ENCODE assay signal across 29 cellular contexts in genomic region chr11:92245700-92246270, GRCh38. TPM values are rescaled to one million over a fixed set of nuclear protein-coding genes. Genes with fewer than 3 reads are reported as not detected.
"Had no signal": no experiment of that assay in that cellular context is flagged by ENCODE, and none has a peak within 500 bp of the region (broad histone marks: within the 10 kb centered on the region; RNA-seq: fewer than 3 reads in every experiment).

No MANE protein-coding gene starts in this region.

- H3K9me3 ChIP-seq: body of pancreas, colonic mucosa, heart left ventricle had no signal

- H3K4me3 ChIP-seq: body of pancreas, colonic mucosa, heart left ventricle had no signal

- ATAC-seq: activated CD4-positive, CD25-positive, alpha-beta regulatory T cell treated with anti-CD3 and anti-CD28 coated beads, Interleukin-2, amount 50 U/mL, for 24 hours; activated CD8-positive, alpha-beta T cell treated with anti-CD3 and anti-CD28 coated beads for 36 hours; activated T-cell treated with anti-CD3 and anti-CD28 coated beads, Interleukin-2, amount 50 U/mL, for 4 hours; activated T-helper 17 cell treated with anti-CD3 and anti-CD28 coated beads, Interleukin-2, amount 50 U/mL, for 72 hours; body of pancreas; esophagus mucosa; heart left ventricle; T-helper 17 cell had no signal

- H3K36me3 ChIP-seq: colonic mucosa, heart left ventricle, WERI-Rb-1 had no signal

- H3K4me1 ChIP-seq: body of pancreas, colonic mucosa, heart left ventricle had no signal

- H3K27me3 ChIP-seq: body of pancreas, colonic mucosa had no signal

- DNase-seq: activated B cell treated with CpG ODN at 0.5 μM for 24 hours; activated CD4-positive, alpha-beta T cell treated with anti-CD3 and anti-CD28 coated beads for 48 hours; activated CD4-positive, alpha-beta T cell treated with anti-CD3 and anti-CD28 coated beads, Interleukin-2, amount 50 U/mL, for 1 hour; activated CD4-positive, alpha-beta T cell treated with anti-CD3 and anti-CD28 coated beads, Interleukin-2, amount 50 U/mL, for 48 hours; activated CD8-positive, alpha-beta memory T cell treated with anti-CD3 and anti-CD28 coated beads for 24 hours; activated CD8-positive, alpha-beta T cell treated with anti-CD3 and anti-CD28 coated beads for 36 hours; activated effector memory CD4-positive, alpha-beta T cell treated with Interleukin-2 at 50 U/mL for 16 hours; activated gamma-delta T cell treated with Interleukin-2 at 50 U/mL for 16 hours; activated naive CD4-positive, alpha-beta T cell treated with anti-CD3 and anti-CD28 coated beads, Interleukin-2, amount 50 U/mL, for 16 hours; activated naive CD4-positive, alpha-beta T cell treated with Interleukin-2 at 50 U/mL for 16 hours; activated T-cell treated with anti-CD3 and anti-CD28 coated beads, Interleukin-2, amount 50 U/mL, for 4 hours; amniotic stem cell; body of pancreas; central memory CD4-positive, alpha-beta T cell; cerebellar nuclear complex; colonic mucosa; effector memory CD4-positive, alpha-beta T cell; endodermal cell; foreskin fibroblast; glutamatergic neuron; heart left ventricle; T-helper 1 cell; T-helper 17 cell; T1000; WERI-Rb-1 had no signal

- H3K27ac ChIP-seq: body of pancreas, colonic mucosa, heart left ventricle, WERI-Rb-1 had no signal

RNA-seq across cellular contexts. Expression of gene FAT3, which starts 21.2 kb away (rescaled TPM):
- total RNA-seq: activated B cell treated with CpG ODN at 0.5 μM for 24 hours; activated CD8-positive, alpha-beta T cell treated with anti-CD3 and anti-CD28 coated beads for 36 hours; activated T-helper 17 cell treated with anti-CD3 and anti-CD28 coated beads, Interleukin-2, amount 50 U/mL, for 72 hours; dermis microvascular lymphatic vessel endothelial cell; T-helper 17 cell had no signal
